1 cellular context compared by ENCODE assay signal in the genomic region with DNA sequence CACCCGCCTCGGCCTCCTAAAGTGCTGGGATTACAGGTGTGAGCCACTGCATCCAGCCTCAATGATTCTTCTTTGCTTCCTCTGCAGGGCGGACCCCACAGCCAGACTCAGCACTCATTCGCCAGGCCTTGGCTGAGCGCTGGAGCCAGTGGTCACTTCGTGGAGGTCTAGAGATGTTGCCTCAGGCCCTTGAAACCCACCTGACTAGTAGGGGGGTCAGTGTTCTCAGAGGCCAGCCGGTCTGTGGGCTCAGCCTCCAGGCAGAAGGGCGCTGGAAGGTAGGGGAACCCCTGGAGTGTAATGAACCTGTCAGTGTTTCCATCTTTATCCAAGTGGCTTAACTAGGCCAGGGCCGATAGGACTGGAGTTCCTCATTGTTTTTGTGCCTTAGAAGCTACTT.
TF ChIP-seq lines count a peak whose summit lies in the region.

No MANE protein-coding gene starts in this region.

TF ChIP-seq in K562, 482 proteins besides CTCF, POLR2A, EP300 and RAD21:
- TF ChIP-seq ZNF561 (CRISPR knock-in tag; conservative IDR thresholded peaks at IDR 0.05) (no peak), RFX5 (IDR thresholded peaks at IDR 0.05; ENCODE audit: low read depth, low read length) (no peak), MYC (IDR thresholded peaks at IDR 0.05; ENCODE audit: low read depth, low read length) (no peak), MYC (CRISPR knock-in tag; IDR thresholded peaks at IDR 0.05; ENCODE audit: borderline replicate concordance, low read depth) (no peak), SREBF2 (CRISPR knock-in tag; IDR thresholded peaks at IDR 0.05) (no peak), PHB2 (IDR thresholded peaks at IDR 0.05; ENCODE audit: low read depth) (no peak)
